Comparison of ENCODE assay signal across 20 cellular contexts in genomic region chr11:77400775-77401469, GRCh38.
DNase-seq lines count a peak whose midpoint lies in the region; ATAC-seq and TF ChIP-seq lines count a peak whose summit lies in the region.
"Had no signal": no experiment of that assay in that cellular context is flagged by ENCODE, and none has a peak within 500 bp of the region (broad histone marks: within the 10 kb centered on the region; RNA-seq: fewer than 3 reads in every experiment).

No MANE protein-coding gene starts in this region.

- H2BK20ac ChIP-seq in H9 (ENCODE audit: low read depth, low read length, poor library complexity, severe bottlenecking): no peak overlapping the region

- H3K79me1 ChIP-seq in H9 (ENCODE audit: insufficient read depth, low read depth, low read length, poor library complexity, severe bottlenecking): peaks cover 9% of the 10 kb centered on the region

- H4K91ac ChIP-seq in H9 (ENCODE audit: insufficient read length, low read depth, low read length): no peak overlapping the region

- H3F3A ChIP-seq in neural progenitor cell (ENCODE audit: low read depth): peaks cover 22% of the 10 kb centered on the region

- ATAC-seq in HG03469 (IDR thresholded peaks at IDR 0.05; ENCODE audit: unreplicated experiment): no peak
- ATAC-seq: naive thymus-derived CD4-positive, alpha-beta T cell had no signal

- no peak overlapping the region for H2AFZ ChIP-seq in H9 (ENCODE audit: low read length)
- no peak overlapping the region for H2AFZ ChIP-seq in neural progenitor cell (replicated peaks)

- H3K79me2 ChIP-seq in H9 (ENCODE audit: insufficient read depth, low read length) (peaks cover 58% of the 10 kb centered on the region), neural progenitor cell (ENCODE audit: low read depth) (peaks cover 71% of the 10 kb centered on the region)

- TF ChIP-seq CTCF in H9 (conservative IDR thresholded peaks at IDR 0.05) (peak; percentile 24; the same call in 1 of the 3 replicates), brain (conservative IDR thresholded peaks at IDR 0.05) (no peak), neural progenitor cell (IDR thresholded peaks at IDR 0.05) (no peak)

- no peak overlapping the region for H3K18ac ChIP-seq in H9 (ENCODE audit: insufficient read length, low read depth, low read length)

- H2AK5ac ChIP-seq in H9 (ENCODE audit: insufficient read length, low read length): no peak overlapping the region

- H3K23me2 ChIP-seq in H9 (ENCODE audit: insufficient read length, low read depth, low read length, poor library complexity, severe bottlenecking): no peaks in the 10 kb centered on the region

- no CpG with 5 or more reads among the region's 5 CpGs for WGBS in H9 (ENCODE audit: extremely low coverage, insufficient read length, low lambda C conversion rate)

- H3K9me3 Mint-ChIP-seq in H9 (no peaks in the 10 kb centered on the region), brain (no peaks in the 10 kb centered on the region), neural progenitor cell (no peaks in the 10 kb centered on the region)
- H3K9me3 Mint-ChIP-seq: activated B cell treated with CpG ODN at 0.5 μM for 24 hours; activated CD4-positive, alpha-beta memory T cell treated with anti-CD3 and anti-CD28 coated beads, Interleukin-2, amount 10 ng/mL, durations not matched to agents 7 days and 5 days had no signal

- H3K27ac Mint-ChIP-seq in H9 (no peak overlapping the region; a peak in 3 of 7 replicates), brain (peak overlapping the region in 3 of 5 experiments; percentile 15 to 54 (median 41)), neural progenitor cell (no peak overlapping the region)
- H3K27ac Mint-ChIP-seq: activated B cell treated with CpG ODN at 0.5 μM for 24 hours; activated CD4-positive, alpha-beta memory T cell treated with anti-CD3 and anti-CD28 coated beads, Interleukin-2, amount 10 ng/mL, durations not matched to agents 7 days and 5 days; activated naive CD4-positive, alpha-beta T cell treated with anti-CD3 and anti-CD28 coated beads, Interleukin-2, amount 10 ng/mL, durations not matched to agents 7 days and 5 days had no signal

- no peak overlapping the region for H3K4me2 ChIP-seq in H9 (ENCODE audit: insufficient read depth, insufficient read length, low read length)
- H3K4me2 ChIP-seq in neural progenitor cell: peak overlapping the region; percentile 28

- H2BK5ac ChIP-seq in H9 (ENCODE audit: insufficient read length, low read length): no peak overlapping the region

- H2BK120ac ChIP-seq in H9 (ENCODE audit: low read depth, low read length, poor library complexity, severe bottlenecking): no peak overlapping the region

- no peak overlapping the region for H2BK12ac ChIP-seq in H9 (ENCODE audit: insufficient read length, low read depth, low read length)

- no peak overlapping the region for H3T11ph ChIP-seq in H9 (ENCODE audit: low read length)

- no peak overlapping the region for H3K4ac ChIP-seq in H9 (ENCODE audit: low read depth, low read length)

- no peaks in the 10 kb centered on the region for H3K36me3 ChIP-seq in neural progenitor cell
- H3K36me3 ChIP-seq: HAP-1 had no signal

- H3K36me3 Mint-ChIP-seq in H9 (ENCODE audit: insufficient read depth in 1 of 3, low read depth in 3 of 3): peaks cover 7 to 12% (median 7%) of the 10 kb centered on the region in 3 experiments; a peak in 5 of 7 replicates
- H3K36me3 Mint-ChIP-seq in brain: peaks cover 10% of the 10 kb centered on the region
- peaks cover 2% of the 10 kb centered on the region for H3K36me3 Mint-ChIP-seq in neural progenitor cell

- H3K14ac ChIP-seq in H9 (ENCODE audit: insufficient read depth, low read length): no peak overlapping the region

- H3K4me1 ChIP-seq in H9 (ENCODE audit: insufficient read depth, low read length) (peaks cover 14% of the 10 kb centered on the region), neural progenitor cell (peaks cover 45% of the 10 kb centered on the region)
- H3K4me1 ChIP-seq: HAP-1 had no signal

- H3K56ac ChIP-seq in H9 (ENCODE audit: insufficient read length, low read depth, low read length): no peak overlapping the region

- H3K4me1 Mint-ChIP-seq in H9 (peaks cover 26 to 31% of the 10 kb centered on the region in 2 experiments), brain (peaks cover 36% of the 10 kb centered on the region), neural progenitor cell (peaks cover 22% of the 10 kb centered on the region)
- H3K4me1 Mint-ChIP-seq: activated B cell treated with CpG ODN at 0.5 μM for 24 hours had no signal

- no peak overlapping the region for H3K27ac ChIP-seq in H9 (ENCODE audit: insufficient read length, low read depth, low read length)
- peak overlapping the region; percentile 42 for H3K27ac ChIP-seq in neural progenitor cell
- H3K27ac ChIP-seq: 22Rv1, skin epidermis had no signal

- H3K9me3 ChIP-seq in H9 (ENCODE audit: control insufficient read depth, low read depth, low read length): no peaks in the 10 kb centered on the region
- H3K9me3 ChIP-seq in neural progenitor cell (ENCODE audit: low read depth): no peaks in the 10 kb centered on the region
- H3K9me3 ChIP-seq: HAP-1 had no signal

- no peak overlapping the region for H3K4me3 Mint-ChIP-seq in H9
- H3K4me3 Mint-ChIP-seq in brain: no peak overlapping the region
- H3K4me3 Mint-ChIP-seq in neural progenitor cell: no peak overlapping the region
- H3K4me3 Mint-ChIP-seq: activated B cell treated with CpG ODN at 0.5 μM for 24 hours; activated CD4-positive, alpha-beta memory T cell treated with anti-CD3 and anti-CD28 coated beads, Interleukin-2, amount 10 ng/mL, durations not matched to agents 7 days and 5 days; activated naive CD4-positive, alpha-beta T cell treated with anti-CD3 and anti-CD28 coated beads, Interleukin-2, amount 10 ng/mL, durations not matched to agents 7 days and 5 days had no signal

- H4K20me1 ChIP-seq in H9 (ENCODE audit: control insufficient read depth, insufficient read depth, insufficient read length) (no peaks in the 10 kb centered on the region), neural progenitor cell (ENCODE audit: low read depth) (peaks cover 19% of the 10 kb centered on the region)

- no peak overlapping the region for H3K4me3 ChIP-seq in neural progenitor cell
- H3K4me3 ChIP-seq: HAP-1, skin epidermis had no signal

- peak; percentile 12 for DNase-seq in DMS 273 (lab: John Stamatoyannopoulos, UW; ENCODE audit: unreplicated experiment)
- DNase-seq in DMS 273 treated with DMSO at 0.1 percent for 48 hours (lab: John Stamatoyannopoulos, UW): no peak
- no peak for DNase-seq in H9
- no peak for DNase-seq in neural progenitor cell (ENCODE audit: low spot score)
- no peak for DNase-seq in head of caudate nucleus
- no peak for DNase-seq in activated CD4-positive, CD25-positive, alpha-beta regulatory T cell (lab: John Stamatoyannopoulos, UW)
- DNase-seq: activated B cell treated with CpG ODN at 0.5 μM for 24 hours; activated CD4-positive, alpha-beta memory T cell treated with anti-CD3 and anti-CD28 coated beads, Interleukin-2, amount 10 ng/mL, durations not matched to agents 7 days and 5 days; activated naive CD4-positive, alpha-beta T cell treated with anti-CD3 and anti-CD28 coated beads, Interleukin-2, amount 10 ng/mL, durations not matched to agents 7 days and 5 days; activated T-cell treated with anti-CD3 and anti-CD28 coated beads, Interleukin-2, amount 50 U/mL, for 48 hours; Calu3; naive thymus-derived CD4-positive, alpha-beta T cell; posterior cingulate gyrus; stimulated activated CD4-positive, alpha-beta T cell treated with anti-CD3 and anti-CD28 coated beads, Interleukin-4, amount 100 ng/mL, for 24 hours; T-helper 2 cell had no signal

- H2BK15ac ChIP-seq in H9 (ENCODE audit: low read depth, low read length): no peak overlapping the region

- H4K8ac ChIP-seq in H9 (replicated peaks; ENCODE audit: insufficient read length, low read depth, low read length): no peak overlapping the region

- no peaks in the 10 kb centered on the region for H3K27me3 ChIP-seq in H9 (ENCODE audit: insufficient read depth, low read length)
- no peaks in the 10 kb centered on the region for H3K27me3 ChIP-seq in neural progenitor cell

- H4K5ac ChIP-seq in H9 (ENCODE audit: insufficient read length, low read depth, low read length): no peak overlapping the region

- H3K27me3 Mint-ChIP-seq in H9 (ENCODE audit: low read depth) (no peaks in the 10 kb centered on the region), brain (no peaks in the 10 kb centered on the region), neural progenitor cell (ENCODE audit: insufficient read depth, low read depth) (no peaks in the 10 kb centered on the region)
- H3K27me3 Mint-ChIP-seq: activated B cell treated with CpG ODN at 0.5 μM for 24 hours; activated CD4-positive, alpha-beta memory T cell treated with anti-CD3 and anti-CD28 coated beads, Interleukin-2, amount 10 ng/mL, durations not matched to agents 7 days and 5 days; activated naive CD4-positive, alpha-beta T cell treated with anti-CD3 and anti-CD28 coated beads, Interleukin-2, amount 10 ng/mL, durations not matched to agents 7 days and 5 days; naive thymus-derived CD4-positive, alpha-beta T cell had no signal

- H3K9ac ChIP-seq in H9 (ENCODE audit: extremely low read depth, insufficient read length, low read length): no peak overlapping the region
- H3K9ac ChIP-seq in neural progenitor cell: no peak overlapping the region

- no peak overlapping the region for H3K23ac ChIP-seq in H9 (ENCODE audit: insufficient read length, low read depth, low read length)

- intact Hi-C loops in head of caudate nucleus (cut with DNase I): no loop called here

Comparison
In these comparisons a context has a peak if more than half of its experiments do, and no peak if none do; other contexts are left out.
1. H3K27ac Mint-ChIP-seq: peak in brain (3 of 5); none in H9 (0 of 3) and neural progenitor cell (single experiment).